ENCODE assay signal across 14 cellular contexts in the genomic region with DNA sequence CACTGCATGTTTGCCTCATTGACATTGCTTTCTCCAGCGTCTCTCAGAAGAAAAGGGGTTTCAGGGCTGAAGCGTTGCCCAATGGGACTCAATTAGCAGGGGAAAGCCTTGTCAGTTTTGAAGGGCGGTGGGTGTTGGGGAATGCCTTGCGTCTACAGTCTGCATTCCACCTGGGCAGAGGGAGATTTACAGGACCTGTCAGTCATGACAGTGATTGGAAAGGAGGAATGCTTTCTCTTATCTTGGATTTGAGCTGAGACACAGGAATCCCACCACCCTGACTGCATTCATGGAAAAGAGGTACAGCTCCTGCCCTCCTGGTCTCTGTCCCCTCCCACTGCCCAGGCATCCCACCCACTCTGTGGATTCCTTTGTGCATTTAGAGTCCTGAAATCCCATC.
DNase-seq lines count a peak whose midpoint lies in the region; ATAC-seq lines count a peak whose summit lies in the region.
"Had no signal": no experiment of that assay in that cellular context is flagged by ENCODE, and none has a peak within 500 bp of the region (broad histone marks: within the 10 kb centered on the region; RNA-seq: fewer than 3 reads in every experiment).

No MANE protein-coding gene starts in this region.

- no peak overlapping the region for H2BK120ac ChIP-seq in neuronal stem cell (ENCODE audit: low read depth, low read length)

- H3K27me3 Mint-ChIP-seq in activated naive CD8-positive, alpha-beta T cell treated with anti-CD3 and anti-CD28 coated beads for 36 hours = no peaks in the 10 kb centered on the region
- H3K27me3 Mint-ChIP-seq in activated naive CD8-positive, alpha-beta T cell treated with anti-CD3 and anti-CD28 coated beads, Interleukin-2, amount 50 U/mL, for 24 hours = peaks cover 7% of the 10 kb centered on the region
- peaks cover 2% of the 10 kb centered on the region for H3K27me3 Mint-ChIP-seq in activated naive CD4-positive, alpha-beta T cell treated with anti-CD3 and anti-CD28 coated beads for 36 hours (ENCODE audit: low read depth)
- peaks cover 19% of the 10 kb centered on the region for H3K27me3 Mint-ChIP-seq in activated T-cell treated with anti-CD3 and anti-CD28 coated beads, Interleukin-2, amount 50 U/mL, for 4 hours (ENCODE audit: low read depth)

- H3K14ac ChIP-seq in neuronal stem cell (ENCODE audit: low read length) = no peak overlapping the region

- no peak for DNase-seq in activated naive CD8-positive, alpha-beta T cell treated with anti-CD3 and anti-CD28 coated beads for 36 hours
- no peak for DNase-seq in activated naive CD8-positive, alpha-beta T cell treated with anti-CD3 and anti-CD28 coated beads, Interleukin-2, amount 50 U/mL, for 24 hours
- DNase-seq in mesenteric fat pad (ENCODE audit: low spot score) (peak; percentile 2), neuronal stem cell (ENCODE audit: low spot score) (no peak), left colon (no peak)
- no peak for DNase-seq in activated naive CD4-positive, alpha-beta T cell treated with anti-CD3 and anti-CD28 coated beads for 36 hours
- DNase-seq in activated T-cell treated with anti-CD3 and anti-CD28 coated beads, Interleukin-2, amount 50 U/mL, for 4 hours = no peak
- DNase-seq: CD8-positive, alpha-beta T cell; COR-L47; DMS53 had no signal

- no peaks in the 10 kb centered on the region for H3K9me3 ChIP-seq in neuronal stem cell (replicated peaks in 1 of 2; ENCODE audit: control insufficient read depth in 2 of 2, insufficient read depth in 1 of 2, low read depth in 1 of 2, low read length in 2 of 2)

- H3K4ac ChIP-seq in neuronal stem cell (ENCODE audit: low read length) = no peak overlapping the region

- CTCF ChIA-PET in activated naive CD4-positive, alpha-beta T cell treated with anti-CD3 and anti-CD28 coated beads for 36 hours (lab: Charles Lee) = no interaction called here

- no peak overlapping the region for H2BK12ac ChIP-seq in neuronal stem cell (ENCODE audit: low read length)

- H2AK5ac ChIP-seq in neuronal stem cell (ENCODE audit: low read depth, low read length) = no peak overlapping the region

- peak overlapping the region; percentile 36 for H2AFZ ChIP-seq in neuronal stem cell (ENCODE audit: low read length)

- H3K9ac ChIP-seq in neuronal stem cell (ENCODE audit: low read depth, low read length, poor library complexity) = no peak overlapping the region

- peaks cover 19 to 26% of the 10 kb centered on the region in 2 donors for H3K4me1 ChIP-seq in neuronal stem cell (ENCODE audit: control insufficient read depth in 2 of 2, insufficient read depth in 1 of 2, low read depth in 1 of 2, low read length in 2 of 2)

- no peak overlapping the region for H2BK15ac ChIP-seq in neuronal stem cell (ENCODE audit: low read length)

- H4K91ac ChIP-seq in neuronal stem cell (ENCODE audit: low read depth, low read length, poor library complexity) = no peak overlapping the region

- ATAC-seq in activated naive CD8-positive, alpha-beta T cell treated with anti-CD3 and anti-CD28 coated beads, Interleukin-2, amount 50 U/mL, for 24 hours = no peak
- ATAC-seq in left colon = no peak
- ATAC-seq in activated T-cell treated with anti-CD3 and anti-CD28 coated beads, Interleukin-2, amount 50 U/mL, for 4 hours = no peak
- ATAC-seq: CD8-positive, alpha-beta T cell; HCT116 had no signal

- no peak overlapping the region for H2BK5ac ChIP-seq in neuronal stem cell (ENCODE audit: low read length)

- no peaks in the 10 kb centered on the region for H3K4me1 Mint-ChIP-seq in activated naive CD8-positive, alpha-beta T cell treated with anti-CD3 and anti-CD28 coated beads for 36 hours
- no peaks in the 10 kb centered on the region for H3K4me1 Mint-ChIP-seq in activated naive CD8-positive, alpha-beta T cell treated with anti-CD3 and anti-CD28 coated beads, Interleukin-2, amount 50 U/mL, for 24 hours
- H3K4me1 Mint-ChIP-seq in activated naive CD4-positive, alpha-beta T cell treated with anti-CD3 and anti-CD28 coated beads for 36 hours (ENCODE audit: low read depth) = no peaks in the 10 kb centered on the region
- no peaks in the 10 kb centered on the region for H3K4me1 Mint-ChIP-seq in activated T-cell treated with anti-CD3 and anti-CD28 coated beads, Interleukin-2, amount 50 U/mL, for 4 hours (ENCODE audit: low read depth)

- H3K36me3 ChIP-seq in neuronal stem cell (replicated peaks in 1 of 2; ENCODE audit: control insufficient read depth in 2 of 2, insufficient read depth in 2 of 2, low read length in 2 of 2) = no peaks in the 10 kb centered on the region

- no peaks in the 10 kb centered on the region for H3K27me3 ChIP-seq in neuronal stem cell (ENCODE audit: control insufficient read depth in 3 of 3, insufficient read depth in 3 of 3, low read depth in 1 of 3, low read length in 3 of 3)

- H3K4me3 ChIP-seq in neuronal stem cell (ENCODE audit: low read length in 2 of 2) = no peak overlapping the region

- H3K18ac ChIP-seq in neuronal stem cell (ENCODE audit: low read length) = no peak overlapping the region

- no CpG with 5 or more reads among the region's 4 CpGs for WGBS in neuronal stem cell (ENCODE audit: extremely low coverage in 2 of 2, insufficient read length in 2 of 2, insufficient replicate concordance in 1 of 2), 2 donors

- intact Hi-C loops in activated naive CD4-positive, alpha-beta T cell treated with anti-CD3 and anti-CD28 coated beads for 36 hours (cut with micrococcal nuclease) = no loop called here
- intact Hi-C loops in left colon (cut with DNase I, micrococcal nuclease) = no loop called here

- H3K4me2 ChIP-seq in neuronal stem cell (ENCODE audit: insufficient read depth, low read length, poor library complexity, severe bottlenecking) = no peak overlapping the region

- no peak overlapping the region for H3K4me3 Mint-ChIP-seq in activated naive CD8-positive, alpha-beta T cell treated with anti-CD3 and anti-CD28 coated beads for 36 hours
- H3K4me3 Mint-ChIP-seq in activated naive CD8-positive, alpha-beta T cell treated with anti-CD3 and anti-CD28 coated beads, Interleukin-2, amount 50 U/mL, for 24 hours = no peak overlapping the region
- no peak overlapping the region for H3K4me3 Mint-ChIP-seq in activated naive CD4-positive, alpha-beta T cell treated with anti-CD3 and anti-CD28 coated beads for 36 hours
- H3K4me3 Mint-ChIP-seq in activated T-cell treated with anti-CD3 and anti-CD28 coated beads, Interleukin-2, amount 50 U/mL, for 4 hours = no peak overlapping the region
- H3K4me3 Mint-ChIP-seq: CD8-positive, alpha-beta T cell had no signal

- peak overlapping the region; percentile 17 for H3K27ac Mint-ChIP-seq in activated naive CD8-positive, alpha-beta T cell treated with anti-CD3 and anti-CD28 coated beads for 36 hours
- H3K27ac Mint-ChIP-seq in activated naive CD8-positive, alpha-beta T cell treated with anti-CD3 and anti-CD28 coated beads, Interleukin-2, amount 50 U/mL, for 24 hours = no peak overlapping the region
- no peak overlapping the region for H3K27ac Mint-ChIP-seq in activated naive CD4-positive, alpha-beta T cell treated with anti-CD3 and anti-CD28 coated beads for 36 hours
- H3K27ac Mint-ChIP-seq: CD14-positive monocyte; CD8-positive, alpha-beta T cell had no signal

- H3K23ac ChIP-seq in neuronal stem cell (ENCODE audit: low read depth, low read length, poor library complexity) = no peak overlapping the region

- H4K8ac ChIP-seq in neuronal stem cell (ENCODE audit: low read depth, low read length) = no peak overlapping the region

- no peaks in the 10 kb centered on the region for H3K9me3 Mint-ChIP-seq in activated naive CD8-positive, alpha-beta T cell treated with anti-CD3 and anti-CD28 coated beads for 36 hours
- no peaks in the 10 kb centered on the region for H3K9me3 Mint-ChIP-seq in activated naive CD8-positive, alpha-beta T cell treated with anti-CD3 and anti-CD28 coated beads, Interleukin-2, amount 50 U/mL, for 24 hours
- no peaks in the 10 kb centered on the region for H3K9me3 Mint-ChIP-seq in activated naive CD4-positive, alpha-beta T cell treated with anti-CD3 and anti-CD28 coated beads for 36 hours
- no peaks in the 10 kb centered on the region for H3K9me3 Mint-ChIP-seq in activated T-cell treated with anti-CD3 and anti-CD28 coated beads, Interleukin-2, amount 50 U/mL, for 4 hours
- H3K9me3 Mint-ChIP-seq: CD8-positive, alpha-beta T cell had no signal

- H3K79me1 ChIP-seq in neuronal stem cell (ENCODE audit: low read depth, low read length) = no peaks in the 10 kb centered on the region

- no peak overlapping the region for H3K27ac ChIP-seq in neuronal stem cell (replicated peaks; ENCODE audit: low read length)
- H3K27ac ChIP-seq: 22Rv1, HL-60 had no signal

- no peaks in the 10 kb centered on the region for H3K36me3 Mint-ChIP-seq in activated naive CD8-positive, alpha-beta T cell treated with anti-CD3 and anti-CD28 coated beads for 36 hours
- H3K36me3 Mint-ChIP-seq in activated naive CD8-positive, alpha-beta T cell treated with anti-CD3 and anti-CD28 coated beads, Interleukin-2, amount 50 U/mL, for 24 hours (ENCODE audit: low read depth) = no peaks in the 10 kb centered on the region
- no peaks in the 10 kb centered on the region for H3K36me3 Mint-ChIP-seq in activated naive CD4-positive, alpha-beta T cell treated with anti-CD3 and anti-CD28 coated beads for 36 hours (ENCODE audit: low read depth)
- H3K36me3 Mint-ChIP-seq in activated T-cell treated with anti-CD3 and anti-CD28 coated beads, Interleukin-2, amount 50 U/mL, for 4 hours (ENCODE audit: insufficient read depth) = no peaks in the 10 kb centered on the region
- H3K36me3 Mint-ChIP-seq: CD14-positive monocyte; CD8-positive, alpha-beta T cell had no signal
